Comparison of ENCODE assay signal across 8 cellular contexts in the genomic region with DNA sequence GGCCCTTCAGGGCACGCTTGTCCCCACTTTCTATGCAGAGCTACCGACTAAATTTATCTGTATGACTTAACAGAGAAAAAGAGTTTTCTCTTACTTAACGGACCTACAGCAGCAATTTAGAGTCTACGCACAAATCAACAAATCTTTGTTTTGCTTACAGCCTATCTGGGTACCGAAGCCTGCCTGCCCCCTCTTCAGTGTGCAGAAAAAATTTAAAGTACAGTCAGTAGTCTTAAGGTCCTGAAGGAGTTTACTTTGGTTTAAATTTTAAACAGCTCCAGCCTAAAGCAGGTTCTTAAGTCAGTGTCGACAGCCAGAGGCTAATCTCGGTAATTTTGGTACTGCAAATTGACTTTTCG. TPM values are rescaled to one million over a fixed set of nuclear protein-coding genes. Genes with fewer than 3 reads are reported as not detected.
DNase-seq lines count a peak whose midpoint lies in the region; ATAC-seq and TF ChIP-seq lines count a peak whose summit lies in the region.

No MANE protein-coding gene starts in this region.

- no peak for TF ChIP-seq CTCF in GM23338 (conservative IDR thresholded peaks at IDR 0.05; ENCODE audit: low read depth in 2 of 2)
- TF ChIP-seq CTCF in fibroblast of the aortic adventitia (IDR thresholded peaks at IDR 0.05; ENCODE audit: insufficient read depth, low read length) = no peak
- no peak for TF ChIP-seq CTCF in sigmoid colon (IDR thresholded peaks at IDR 0.05)

- no peaks in the 10 kb centered on the region for H3F3A ChIP-seq in GM23338 (replicated peaks; ENCODE audit: low read depth)

- peak overlapping the region; percentile 96 for H3K4me2 ChIP-seq in GM23338

- H3K79me2 ChIP-seq in GM23338 (replicated peaks; ENCODE audit: insufficient read depth) = peaks cover 53% of the 10 kb centered on the region

- H3K9me3 ChIP-seq in T-helper 17 cell (ENCODE audit: control insufficient read depth, low read length, poor library complexity, severe bottlenecking) (no peaks in the 10 kb centered on the region), sigmoid colon (no peaks in the 10 kb centered on the region)

- H2AFZ ChIP-seq in GM23338 = 0 out of 2 replicates have a peak overlapping the region, but pooled peaks have one; percentile 24

- peak overlapping the region; percentile 97 for H3K4me3 ChIP-seq in GM23338
- H3K4me3 ChIP-seq in fibroblast of the aortic adventitia (ENCODE audit: low read depth, low read length) = peak overlapping the region; percentile 78
- H3K4me3 ChIP-seq in sigmoid colon = peak overlapping the region; percentile 76 to 91 (median 83)

- H3K27ac ChIP-seq in GM23338 (ENCODE audit: low read depth) = peak overlapping the region; percentile 93
- H3K27ac ChIP-seq in sigmoid colon = peak overlapping the region; percentile 87 to 94 (median 92)

- H3K36me3 Mint-ChIP-seq in GM23338 (ENCODE audit: low read depth) = peaks cover 23% of the 10 kb centered on the region
- peaks cover 15% of the 10 kb centered on the region for H3K36me3 Mint-ChIP-seq in T-helper 17 cell (ENCODE audit: low read depth)

- ATAC-seq in GM23338 = no peak
- no peak for ATAC-seq in T-helper 17 cell
- ATAC-seq in GM18498 (IDR thresholded peaks at IDR 0.05; ENCODE audit: unreplicated experiment) = no peak
- no peak for ATAC-seq in HG02884 (IDR thresholded peaks at IDR 0.05; ENCODE audit: unreplicated experiment)

- H3K27ac Mint-ChIP-seq in GM23338 = peak overlapping the region; percentile 95
- H3K27ac Mint-ChIP-seq in T-helper 17 cell = peak overlapping the region; percentile 84

- peaks cover 52% of the 10 kb centered on the region for H3K4me1 Mint-ChIP-seq in GM23338
- peaks cover 46% of the 10 kb centered on the region for H3K4me1 Mint-ChIP-seq in T-helper 17 cell

- intact Hi-C loops in sigmoid colon (cut with DNase I) = no loop called here

- 1% methylated on average over 8 of the region's 8 CpGs for WGBS in sigmoid colon, 2 donors

- H3K36me3 ChIP-seq in GM23338 (ENCODE audit: insufficient read depth) (no peaks in the 10 kb centered on the region), sigmoid colon (peaks cover 0 to 10% (median 0%) of the 10 kb centered on the region in 4 donors)

- H3K4me3 Mint-ChIP-seq in GM23338 (peak overlapping the region; percentile 80), T-helper 17 cell (peak overlapping the region; percentile 80)

- H3K27me3 Mint-ChIP-seq in GM23338 (ENCODE audit: insufficient read depth, low read depth, poor library complexity) (peaks cover 9% of the 10 kb centered on the region), T-helper 17 cell (no peaks in the 10 kb centered on the region)

- H3K4me1 ChIP-seq in GM23338 (ENCODE audit: insufficient read depth) (peaks cover 54% of the 10 kb centered on the region), sigmoid colon (peaks cover 0 to 54% (median 44%) of the 10 kb centered on the region in 4 donors)

- peaks cover 6% of the 10 kb centered on the region; the same call in 2 of the 3 replicates for H3K9me3 Mint-ChIP-seq in GM23338

- DNase-seq in GM23338 (ENCODE audit: low spot score) = no peak
- no peak for DNase-seq in T-helper 17 cell
- no peak for DNase-seq in fibroblast of the aortic adventitia (ENCODE audit: low read depth)
- DNase-seq in sigmoid colon = no peak
- DNase-seq in effector CD8-positive, alpha-beta T cell (lab: John Stamatoyannopoulos, UW) = no peak
- no peak for DNase-seq in NCI-H1694 treated with DMSO at 0.1 percent for 48 hours (lab: John Stamatoyannopoulos, UW)

- peaks cover 13% of the 10 kb centered on the region for H4K20me1 ChIP-seq in GM23338 (replicated peaks; ENCODE audit: insufficient read depth)

- TF ChIP-seq POLR2A in sigmoid colon (IDR thresholded peaks at IDR 0.05) = no peak

- no peak for TF ChIP-seq EP300 in sigmoid colon (IDR thresholded peaks at IDR 0.05)

- H3K27me3 ChIP-seq in GM23338 (ENCODE audit: insufficient read depth) (no peaks in the 10 kb centered on the region), sigmoid colon (no peaks in the 10 kb centered on the region)

- H3K9me2 ChIP-seq in GM23338 (ENCODE audit: insufficient read depth) = no peaks in the 10 kb centered on the region

TF ChIP-seq in GM23338, 12 proteins besides CTCF, POLR2A, EP300 and RAD21 (continues in another document):
- TF ChIP-seq STAT1 (IDR thresholded peaks at IDR 0.05; ENCODE audit: unreplicated experiment) (no peak), NANOG (IDR thresholded peaks at IDR 0.05; ENCODE audit: borderline replicate concordance) (no peak), ZNF331 (CRISPR knock-in tag; IDR thresholded peaks at IDR 0.05; ENCODE audit: low read depth) (no peak), EZH2 (IDR thresholded peaks at IDR 0.05; ENCODE audit: low read depth, unreplicated experiment) (no peak), EZH2phosphoT487 (IDR thresholded peaks at IDR 0.05; ENCODE audit: unreplicated experiment) (no peak), CREB1 (CRISPR knock-in tag; IDR thresholded peaks at IDR 0.05; ENCODE audit: low read depth) (no peak), JUNB (IDR thresholded peaks at IDR 0.05; ENCODE audit: unreplicated experiment) (no peak), ZNF114 (CRISPR knock-in tag; IDR thresholded peaks at IDR 0.05) (no peak), POLR2AphosphoS5 (IDR thresholded peaks at IDR 0.05; ENCODE audit: low read depth) (no peak)
- TF ChIP-seq, protein P1, sequence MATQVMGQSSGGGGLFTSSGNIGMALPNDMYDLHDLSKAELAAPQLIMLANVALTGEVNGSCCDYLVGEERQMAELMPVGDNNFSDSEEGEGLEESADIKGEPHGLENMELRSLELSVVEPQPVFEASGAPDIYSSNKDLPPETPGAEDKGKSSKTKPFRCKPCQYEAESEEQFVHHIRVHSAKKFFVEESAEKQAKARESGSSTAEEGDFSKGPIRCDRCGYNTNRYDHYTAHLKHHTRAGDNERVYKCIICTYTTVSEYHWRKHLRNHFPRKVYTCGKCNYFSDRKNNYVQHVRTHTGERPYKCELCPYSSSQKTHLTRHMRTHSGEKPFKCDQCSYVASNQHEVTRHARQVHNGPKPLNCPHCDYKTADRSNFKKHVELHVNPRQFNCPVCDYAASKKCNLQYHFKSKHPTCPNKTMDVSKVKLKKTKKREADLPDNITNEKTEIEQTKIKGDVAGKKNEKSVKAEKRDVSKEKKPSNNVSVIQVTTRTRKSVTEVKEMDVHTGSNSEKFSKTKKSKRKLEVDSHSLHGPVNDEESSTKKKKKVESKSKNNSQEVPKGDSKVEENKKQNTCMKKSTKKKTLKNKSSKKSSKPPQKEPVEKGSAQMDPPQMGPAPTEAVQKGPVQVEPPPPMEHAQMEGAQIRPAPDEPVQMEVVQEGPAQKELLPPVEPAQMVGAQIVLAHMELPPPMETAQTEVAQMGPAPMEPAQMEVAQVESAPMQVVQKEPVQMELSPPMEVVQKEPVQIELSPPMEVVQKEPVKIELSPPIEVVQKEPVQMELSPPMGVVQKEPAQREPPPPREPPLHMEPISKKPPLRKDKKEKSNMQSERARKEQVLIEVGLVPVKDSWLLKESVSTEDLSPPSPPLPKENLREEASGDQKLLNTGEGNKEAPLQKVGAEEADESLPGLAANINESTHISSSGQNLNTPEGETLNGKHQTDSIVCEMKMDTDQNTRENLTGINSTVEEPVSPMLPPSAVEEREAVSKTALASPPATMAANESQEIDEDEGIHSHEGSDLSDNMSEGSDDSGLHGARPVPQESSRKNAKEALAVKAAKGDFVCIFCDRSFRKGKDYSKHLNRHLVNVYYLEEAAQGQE (IDR thresholded peaks at IDR 0.05; ENCODE audit: unreplicated experiment) = no peak
- TF ChIP-seq, protein P2, sequence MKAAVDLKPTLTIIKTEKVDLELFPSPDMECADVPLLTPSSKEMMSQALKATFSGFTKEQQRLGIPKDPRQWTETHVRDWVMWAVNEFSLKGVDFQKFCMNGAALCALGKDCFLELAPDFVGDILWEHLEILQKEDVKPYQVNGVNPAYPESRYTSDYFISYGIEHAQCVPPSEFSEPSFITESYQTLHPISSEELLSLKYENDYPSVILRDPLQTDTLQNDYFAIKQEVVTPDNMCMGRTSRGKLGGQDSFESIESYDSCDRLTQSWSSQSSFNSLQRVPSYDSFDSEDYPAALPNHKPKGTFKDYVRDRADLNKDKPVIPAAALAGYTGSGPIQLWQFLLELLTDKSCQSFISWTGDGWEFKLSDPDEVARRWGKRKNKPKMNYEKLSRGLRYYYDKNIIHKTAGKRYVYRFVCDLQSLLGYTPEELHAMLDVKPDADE (IDR thresholded peaks at IDR 0.05) = no peak

RNA-seq across cellular contexts. Expression of a gene that starts 0.6 kb away (rescaled TPM):
- 97.2 and 97.8 TPM in 2 replicates for total RNA-seq in GM23338 (2014; rRNA removed; shearing (Covaris generic))
- polyA plus RNA-seq in GM23338 (2016; fragmentation: Nextera tagmentation; extraction: Ambion mirVana) (43.2 and 43.5 TPM in 2 replicates), sigmoid colon (10 to 100 TPM; 21.6 to 36.3 (median 23.7) TPM)
- total RNA-seq in T-helper 17 cell (10 to 100 TPM; 61.0 to 62.5 TPM), fibroblast of the aortic adventitia (ENCODE audit: low replicate concordance) (18.5 and 30.7 TPM in 2 replicates), sigmoid colon (10 to 100 TPM; 38.5 to 44.6 (median 40.4) TPM)
